Comparison of ENCODE assay signal across 16 cellular contexts in the genomic region with DNA sequence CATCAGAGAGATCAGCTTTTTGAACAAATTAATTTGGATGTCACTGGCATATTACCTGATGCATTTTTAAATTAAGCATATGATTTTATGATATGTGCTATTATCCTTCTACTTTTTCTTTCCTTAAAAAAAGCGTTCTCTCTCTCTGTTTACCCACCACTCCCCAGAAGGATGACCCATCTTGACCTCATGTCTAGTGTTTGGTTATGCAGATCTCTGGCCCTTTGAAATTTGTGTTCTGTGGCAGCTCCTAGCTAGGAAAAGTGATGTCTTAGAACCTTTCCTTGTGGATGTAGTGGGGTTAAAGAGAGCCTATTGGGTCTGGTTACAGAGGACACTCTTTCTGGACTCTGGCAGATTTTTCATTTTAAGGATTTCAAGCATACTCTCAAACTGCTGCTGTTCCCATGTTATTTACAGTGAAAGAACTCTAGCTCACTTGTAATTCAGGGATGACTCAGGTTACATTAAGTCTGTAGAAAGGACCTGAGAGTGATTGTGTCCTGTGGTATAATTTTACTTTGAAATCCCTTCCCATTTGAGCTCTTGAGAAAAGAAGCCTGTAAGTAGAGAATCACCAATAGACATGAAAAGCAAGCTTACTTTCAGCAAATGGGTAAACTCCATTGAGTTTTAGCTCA. TPM values are rescaled to one million over a fixed set of nuclear protein-coding genes. Genes with fewer than 3 reads are reported as not detected.
DNase-seq lines count a peak whose midpoint lies in the region; ATAC-seq, FAIRE-seq and TF ChIP-seq lines count a peak whose summit lies in the region.
"Had no signal": no experiment of that assay in that cellular context is flagged by ENCODE, and none has a peak within 500 bp of the region (broad histone marks: within the 10 kb centered on the region; RNA-seq: fewer than 3 reads in every experiment).

No MANE protein-coding gene starts in this region.

- H3K4me3 ChIP-seq in A549, result no peak overlapping the region
- H3K4me3 ChIP-seq in PC-3 (ENCODE audit: low read length), result no peak overlapping the region
- H3K4me3 ChIP-seq in lung, result no peak overlapping the region
- H3K4me3 ChIP-seq: GM12878 had no signal

- ATAC-seq in A549 (no peak), PC-3 (peak; percentile 85), lung (ENCODE audit: insufficient read depth, low FRiP score) (peak; percentile 43), HG02970 (IDR thresholded peaks at IDR 0.05; ENCODE audit: low FRiP score, unreplicated experiment) (no peak)
- ATAC-seq in activated CD8-positive, alpha-beta T cell treated with anti-CD3 and anti-CD28 coated beads, Interleukin-2, amount 10 ng/mL, durations not matched to agents 7 days and 5 days, result no peak
- ATAC-seq: GM12878, HCT116, Panc1, Right ventricle myocardium inferior had no signal

- H2AFZ ChIP-seq in PC-3 (ENCODE audit: low read length), result no peak overlapping the region

- H3K4me1 Mint-ChIP-seq in activated CD8-positive, alpha-beta T cell treated with anti-CD3 and anti-CD28 coated beads, Interleukin-2, amount 10 ng/mL, durations not matched to agents 7 days and 5 days (ENCODE audit: low read depth), result no peaks in the 10 kb centered on the region

- no peak for TF ChIP-seq POLR2A in A549 (IDR thresholded peaks at IDR 0.05; ENCODE audit: low read length)

- no peak for TF ChIP-seq RAD21 in A549 (conservative IDR thresholded peaks at IDR 0.05 in 1 of 2, IDR thresholded peaks at IDR 0.05 in 1 of 2)

- H3K4me1 ChIP-seq in A549, result peaks cover 10% of the 10 kb centered on the region; the same call in 2 of the 3 replicates
- peaks cover 11% of the 10 kb centered on the region; the same call in 1 of the 2 replicates for H3K4me1 ChIP-seq in PC-3 (ENCODE audit: insufficient read depth, low read length)
- no peaks in the 10 kb centered on the region for H3K4me1 ChIP-seq in lung (ENCODE audit: control insufficient read depth in 2 of 2, insufficient read depth in 2 of 2, low read length in 2 of 2)

- no peaks in the 10 kb centered on the region for H3K9me3 ChIP-seq in A549
- H3K9me3 ChIP-seq in PC-3 (ENCODE audit: low read length), result no peaks in the 10 kb centered on the region
- no peaks in the 10 kb centered on the region for H3K9me3 ChIP-seq in lung (ENCODE audit: control insufficient read depth in 2 of 2, insufficient read depth in 1 of 2, low read length in 1 of 2)

- no peak for TF ChIP-seq CTCF in A549 (IDR thresholded peaks at IDR 0.05)
- TF ChIP-seq CTCF in PC-3 (conservative IDR thresholded peaks at IDR 0.05; ENCODE audit: low read depth, low read length), result no peak
- TF ChIP-seq CTCF in lung (IDR thresholded peaks at IDR 0.05; ENCODE audit: control extremely low read depth, extremely low read depth), result no peak

- H3K27ac ChIP-seq in A549 (no peak overlapping the region), PC-3 (ENCODE audit: low read length) (no peak overlapping the region), lung (ENCODE audit: low read depth in 1 of 2, low read length in 1 of 2) (no peak overlapping the region)
- H3K27ac ChIP-seq: C4-2B had no signal

- no peaks in the 10 kb centered on the region for H4K20me1 ChIP-seq in PC-3 (ENCODE audit: low read length)

- H3K9me2 ChIP-seq in PC-3 (replicated peaks; ENCODE audit: low read length), result no peaks in the 10 kb centered on the region

- no peaks in the 10 kb centered on the region for H3K9me3 Mint-ChIP-seq in activated CD8-positive, alpha-beta T cell treated with anti-CD3 and anti-CD28 coated beads, Interleukin-2, amount 10 ng/mL, durations not matched to agents 7 days and 5 days (ENCODE audit: insufficient read depth)

- POLR2A ChIA-PET in A549 (lab: Yijun Ruan, JAX), result no interaction called here
- POLR2A ChIA-PET in PC-3 (lab: Charles Lee; ENCODE audit: unreplicated experiment), result no interaction called here
- POLR2A ChIA-PET in activated CD8-positive, alpha-beta T cell treated with anti-CD3 and anti-CD28 coated beads, Interleukin-2, amount 10 ng/mL, durations not matched to agents 7 days and 5 days (lab: Charles Lee), result no interaction called here

- no peak overlapping the region for H3K9ac ChIP-seq in PC-3 (ENCODE audit: low read length)

- peaks cover 6% of the 10 kb centered on the region for H3K27me3 Mint-ChIP-seq in activated CD8-positive, alpha-beta T cell treated with anti-CD3 and anti-CD28 coated beads, Interleukin-2, amount 10 ng/mL, durations not matched to agents 7 days and 5 days (ENCODE audit: low read depth)

- FAIRE-seq in A549 (lab: Jason Lieb, UNC), result no peak
- FAIRE-seq: GM12878 had no signal

- CTCF ChIA-PET in A549 (lab: Yijun Ruan, JAX), result interaction anchor here (0.8 to 2.0 kb wide), 4 partner anchors 8 to 108 kb away, joined by 3 to 5 read pairs (median 4); no protein-coding TSS in a partner anchor
- CTCF ChIA-PET in PC-3 (lab: Charles Lee), result no interaction called here
- CTCF ChIA-PET in activated CD8-positive, alpha-beta T cell treated with anti-CD3 and anti-CD28 coated beads, Interleukin-2, amount 10 ng/mL, durations not matched to agents 7 days and 5 days (lab: Charles Lee), result no interaction called here

- H3K36me3 ChIP-seq in PC-3 (ENCODE audit: low read depth, low read length), result no peaks in the 10 kb centered on the region
- no peaks in the 10 kb centered on the region for H3K36me3 ChIP-seq in lung (ENCODE audit: control insufficient read depth in 2 of 2, insufficient read depth in 2 of 2, low read length in 2 of 2)

- no peaks in the 10 kb centered on the region for H3K27me3 ChIP-seq in PC-3 (ENCODE audit: low read length)
- H3K27me3 ChIP-seq in lung (ENCODE audit: control insufficient read depth, insufficient read depth), result no peaks in the 10 kb centered on the region

- no peaks in the 10 kb centered on the region for H3K79me2 ChIP-seq in PC-3 (ENCODE audit: low read length)

- H3K27ac Mint-ChIP-seq in activated CD8-positive, alpha-beta T cell treated with anti-CD3 and anti-CD28 coated beads, Interleukin-2, amount 10 ng/mL, durations not matched to agents 7 days and 5 days, result no peak overlapping the region

- no peaks in the 10 kb centered on the region for H3K36me3 Mint-ChIP-seq in activated CD8-positive, alpha-beta T cell treated with anti-CD3 and anti-CD28 coated beads, Interleukin-2, amount 10 ng/mL, durations not matched to agents 7 days and 5 days (ENCODE audit: low read depth)

- H3K4me3 Mint-ChIP-seq in activated CD8-positive, alpha-beta T cell treated with anti-CD3 and anti-CD28 coated beads, Interleukin-2, amount 10 ng/mL, durations not matched to agents 7 days and 5 days, result no peak overlapping the region

- H3K4me2 ChIP-seq in A549, result peak overlapping the region; percentile 23; the same call in 2 of the 3 replicates
- peak overlapping the region; percentile 10; the same call in 1 of the 2 replicates for H3K4me2 ChIP-seq in PC-3 (ENCODE audit: low read length)

- WGBS in A549 (ENCODE audit: missing lambda C conversion rate), result 10% methylated on average over 1 of the region's 1 CpG
- 59 to 68% methylated on average over 1 of the region's 1 CpG for WGBS in lung, 2 donors

- H3F3A ChIP-seq in PC-3 (ENCODE audit: low read length, unreplicated experiment), result no peaks in the 10 kb centered on the region

- DNase-seq in A549 (ENCODE audit: low read depth in 1 of 2, low spot score in 1 of 2) (no peak), ELR (ENCODE audit: low read depth) (peak; percentile 21), PC-3 (peak; percentile 14), lung (ENCODE audit: low spot score) (no peak), NCI-H1092 treated with DMSO at 0.1 percent for 48 hours (lab: John Stamatoyannopoulos, UW) (no peak)
- no peak for DNase-seq in activated CD8-positive, alpha-beta T cell treated with anti-CD3 and anti-CD28 coated beads, Interleukin-2, amount 10 ng/mL, durations not matched to agents 7 days and 5 days
- DNase-seq: NCI-H1048, NCI-H187, NCI-H526, T-helper 2 cell had no signal

- BruUV-seq in PC-3 (replicated peaks; lab: Mats Ljungman, UMichigan), result no TSS peak

- TF ChIP-seq EP300 in A549 (IDR thresholded peaks at IDR 0.05), result no peak

- intact Hi-C loops in PC-3 (cut with micrococcal nuclease), result no loop called here

TF ChIP-seq in A549, 52 proteins besides CTCF, POLR2A, EP300 and RAD21 (continues in another document):
- TF ChIP-seq ESRRA (IDR thresholded peaks at IDR 0.05; ENCODE audit: borderline replicate concordance, low read length), result no peak
- TF ChIP-seq POLR2AphosphoS2 (conservative IDR thresholded peaks at IDR 0.05; ENCODE audit: low read length), result no peak
- TF ChIP-seq SREBF2 (IDR thresholded peaks at IDR 0.05), result no peak
- TF ChIP-seq HOXB5 (CRISPR knock-in tag; IDR thresholded peaks at IDR 0.05), result no peak
- no peak for TF ChIP-seq BHLHE40 (IDR thresholded peaks at IDR 0.05; ENCODE audit: low read depth, low read length)
- no peak for TF ChIP-seq FOXS1 (CRISPR knock-in tag; IDR thresholded peaks at IDR 0.05)
- TF ChIP-seq MAFK (IDR thresholded peaks at IDR 0.05; ENCODE audit: partially characterized antibody), result no peak
- TF ChIP-seq HOXB13 (CRISPR knock-in tag; IDR thresholded peaks at IDR 0.05; ENCODE audit: low read depth), result no peak
- no peak for TF ChIP-seq JUN (IDR thresholded peaks at IDR 0.05)

RNA-seq across cellular contexts. Expression of a gene that starts 23.8 kb away (rescaled TPM):
- polyA plus RNA-seq in A549 (2011; rRNA removed) (2.9 and 4.9 TPM in 2 replicates), A549 (2017; fragmentation: RNase III; extraction: RNeasy Plus Mini Kit Qiagen cat#74134 plus additional on column Dnase treatment) (5.6 to 6.0 TPM (median 5.8 TPM) in 3 replicates), lung (10 to 100 TPM; 12.3 to 22.1 TPM)
- 2.7 and 3.6 TPM in 2 replicates for polyA plus RNA-seq in A549 (2012; cell fraction: cytosol; rRNA removed)
- 4.0 and 6.8 TPM in 2 replicates for polyA plus RNA-seq in A549 (2012; cell fraction: nucleus; rRNA removed)
- polyA minus RNA-seq in A549 (2011; rRNA and poly(A)+ RNA removed), result 3.2 and 3.5 TPM in 2 replicates
- total RNA-seq in PC-3 (2014; rRNA removed) (4.7 and 5.0 TPM in 2 replicates), lung (10 to 100 TPM; 34.8 to 45.5 TPM)
- under 1 TPM in 1 of 2 experiments, not detected in 1; 0.08 TPM for total RNA-seq in activated CD8-positive, alpha-beta T cell treated with anti-CD3 and anti-CD28 coated beads, Interleukin-2, amount 10 ng/mL, durations not matched to agents 7 days and 5 days

Comparison
In these comparisons a context has a peak if more than half of its experiments do, and no peak if none do; other contexts are left out.
1. ATAC-seq: peak in PC-3 (single experiment) and lung (single experiment); none in A549 (0 of 2), activated CD8-positive, alpha-beta T cell treated with anti-CD3 and anti-CD28 coated beads, Interleukin-2, amount 10 ng/mL, durations not matched to agents 7 days and 5 days (single experiment) and HG02970 (single experiment).
2. DNase-seq: peak in ELR (single experiment) and PC-3 (single experiment); none in A549 (0 of 2), lung (single experiment), activated CD8-positive, alpha-beta T cell treated with anti-CD3 and anti-CD28 coated beads, Interleukin-2, amount 10 ng/mL, durations not matched to agents 7 days and 5 days (single experiment) and NCI-H1092 treated with DMSO at 0.1 percent for 48 hours (single experiment).